In the genomic region with DNA sequence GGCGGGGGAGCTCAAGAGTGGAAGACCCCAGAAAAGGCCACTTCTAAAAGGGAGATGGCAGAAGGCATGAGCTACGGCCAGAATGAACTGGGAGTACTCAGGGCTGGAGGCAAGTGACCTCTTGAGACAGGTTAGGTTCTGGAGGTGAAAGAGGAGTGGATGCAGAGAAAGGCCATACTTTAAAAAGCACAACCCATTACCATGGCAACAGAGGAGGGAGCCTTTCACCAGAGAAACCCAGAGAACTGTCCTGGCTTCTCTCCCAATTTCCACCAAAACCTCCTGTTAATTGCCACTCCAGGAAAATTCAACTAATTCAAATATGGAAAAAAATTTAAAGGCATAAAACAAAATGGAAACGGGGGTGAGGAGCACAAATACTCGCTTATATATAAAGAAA, we compare ENCODE assay signal across 31 cellular contexts. TPM values are rescaled to one million over a fixed set of nuclear protein-coding genes. Genes with fewer than 3 reads are reported as not detected.
DNase-seq lines count a peak whose midpoint lies in the region; ATAC-seq and TF ChIP-seq lines count a peak whose summit lies in the region.
"Had no signal": no experiment of that assay in that cellular context is flagged by ENCODE, and none has a peak within 500 bp of the region (broad histone marks: within the 10 kb centered on the region; RNA-seq: fewer than 3 reads in every experiment).

No MANE protein-coding gene starts in this region.

- H3K4me1 Mint-ChIP-seq in stimulated activated naive B cell treated with anti-CD40 and anti-IgM and Interleukin-4, amounts not matched to agents 10 μg/mL and 1 μg/mL and 100 μg/mL, for 72 hours = peaks cover 0 to 2% of the 10 kb centered on the region in 2 donors
- H3K4me1 Mint-ChIP-seq in activated T-cell treated with anti-CD3 and anti-CD28 coated beads, Interleukin-2, amount 50 U/mL, for 24 hours (ENCODE audit: low read depth) = no peaks in the 10 kb centered on the region
- H3K4me1 Mint-ChIP-seq in CD4-positive, alpha-beta T cell (ENCODE audit: low read depth) = no peaks in the 10 kb centered on the region

- H3K9me3 ChIP-seq in left ventricle myocardium inferior (replicated peaks) (peaks cover 9% of the 10 kb centered on the region), SU-DHL-6 (ENCODE audit: insufficient read depth, low read length) (0 out of 2 replicates have a peak, but pooled peaks cover 3% of the 10 kb centered on the region), ovary (no peaks in the 10 kb centered on the region)
- H3K9me3 ChIP-seq in CD4-positive, alpha-beta T cell (ENCODE audit: control insufficient read depth, low read length) = peaks cover 9% of the 10 kb centered on the region
- H3K9me3 ChIP-seq: HAP-1 had no signal

- H3K27me3 ChIP-seq in left ventricle myocardium inferior (ENCODE audit: low read depth) (no peaks in the 10 kb centered on the region), H7 (ENCODE audit: control insufficient read depth, insufficient read depth, low read length) (no peaks in the 10 kb centered on the region), SU-DHL-6 (ENCODE audit: low read length) (no peaks in the 10 kb centered on the region), ovary (no peaks in the 10 kb centered on the region)
- no peaks in the 10 kb centered on the region for H3K27me3 ChIP-seq in CD4-positive, alpha-beta T cell (ENCODE audit: control insufficient read depth, insufficient read depth, low read length)
- H3K27me3 ChIP-seq: Peyer's patch, SJCRH30 had no signal

- no peak overlapping the region for H3K4me3 Mint-ChIP-seq in stimulated activated naive B cell treated with anti-CD40 and anti-IgM and Interleukin-4, amounts not matched to agents 10 μg/mL and 1 μg/mL and 100 μg/mL, for 72 hours
- no peak overlapping the region for H3K4me3 Mint-ChIP-seq in activated T-cell treated with anti-CD3 and anti-CD28 coated beads, Interleukin-2, amount 50 U/mL, for 24 hours
- H3K4me3 Mint-ChIP-seq in CD4-positive, alpha-beta T cell = no peak overlapping the region
- H3K4me3 Mint-ChIP-seq: CD8-positive, alpha-beta T cell; HFFc6; IgD-negative memory B cell had no signal

- no peak overlapping the region for H3K9ac ChIP-seq in SU-DHL-6 (ENCODE audit: low read length)
- H3K9ac ChIP-seq: GM23248 had no signal

- peak overlapping the region; percentile 47 for H3K27ac Mint-ChIP-seq in stimulated activated naive B cell treated with anti-CD40 and anti-IgM and Interleukin-4, amounts not matched to agents 10 μg/mL and 1 μg/mL and 100 μg/mL, for 72 hours
- H3K27ac Mint-ChIP-seq in activated T-cell treated with anti-CD3 and anti-CD28 coated beads, Interleukin-2, amount 50 U/mL, for 24 hours = no peak overlapping the region
- no peak overlapping the region for H3K27ac Mint-ChIP-seq in CD4-positive, alpha-beta T cell
- H3K27ac Mint-ChIP-seq: CD8-positive, alpha-beta T cell; HFFc6; IgD-negative memory B cell had no signal

- no peaks in the 10 kb centered on the region for H4K20me1 ChIP-seq in SU-DHL-6 (ENCODE audit: low read depth, low read length)

- no peak for TF ChIP-seq POLR2A in ovary (IDR thresholded peaks at IDR 0.05)

- 73 to 82% (median 75%) methylated on average over 4 of the region's 4 CpGs for WGBS in ovary, 3 donors

- peaks cover 48% of the 10 kb centered on the region for H3K79me2 ChIP-seq in SU-DHL-6 (ENCODE audit: insufficient read depth, low read length)

- H3K36me3 Mint-ChIP-seq in stimulated activated naive B cell treated with anti-CD40 and anti-IgM and Interleukin-4, amounts not matched to agents 10 μg/mL and 1 μg/mL and 100 μg/mL, for 72 hours = peaks cover 0 to 4% of the 10 kb centered on the region in 2 donors
- H3K36me3 Mint-ChIP-seq in activated T-cell treated with anti-CD3 and anti-CD28 coated beads, Interleukin-2, amount 50 U/mL, for 24 hours (ENCODE audit: low read depth) = no peaks in the 10 kb centered on the region
- H3K36me3 Mint-ChIP-seq in CD4-positive, alpha-beta T cell (ENCODE audit: low read depth) = no peaks in the 10 kb centered on the region
- H3K36me3 Mint-ChIP-seq: CD8-positive, alpha-beta T cell; IgD-negative memory B cell had no signal

- H3K4me1 ChIP-seq in left ventricle myocardium inferior (peaks cover 82% of the 10 kb centered on the region), ovary (ENCODE audit: insufficient read depth) (no peaks in the 10 kb centered on the region)
- H3K4me1 ChIP-seq: Caco-2, HAP-1, Peyer's patch, SJCRH30 had no signal

- POLR2A ChIA-PET in CD4-positive, alpha-beta T cell (lab: Charles Lee) = no interaction called here

- H3K27ac ChIP-seq in left ventricle myocardium inferior (replicated peaks) = peak overlapping the region; percentile 96
- no peak overlapping the region for H3K27ac ChIP-seq in SU-DHL-6 (ENCODE audit: low read depth, low read length)
- H3K27ac ChIP-seq in ovary = no peak overlapping the region
- H3K27ac ChIP-seq in CD4-positive, alpha-beta T cell (ENCODE audit: low read depth, low read length) = no peak overlapping the region
- H3K27ac ChIP-seq: GM23248, Peyer's patch, SJCRH30 had no signal

- TF ChIP-seq CTCF in left ventricle myocardium inferior (IDR thresholded peaks at IDR 0.05; ENCODE audit: borderline replicate concordance) (no peak), SU-DHL-6 (IDR thresholded peaks at IDR 0.05; ENCODE audit: insufficient read depth, low read length, poor library complexity, severe bottlenecking) (no peak), ovary (IDR thresholded peaks at IDR 0.05) (no peak)
- TF ChIP-seq CTCF in CD4-positive, alpha-beta T cell (IDR thresholded peaks at IDR 0.05) = no peak

- DNase-seq in left ventricle myocardium inferior (no peak), Right ventricle myocardium superior (no peak), H7 (peak; percentile 50), ovary (no peak)
- DNase-seq in stimulated activated naive B cell treated with anti-CD40 and anti-IgM and Interleukin-4, amounts not matched to agents 10 μg/mL and 1 μg/mL and 100 μg/mL, for 72 hours = no peak
- no peak for DNase-seq in activated T-cell treated with anti-CD3 and anti-CD28 coated beads, Interleukin-2, amount 50 U/mL, for 24 hours
- DNase-seq in CD4-positive, alpha-beta T cell = no peak
- DNase-seq: AML-193; C1 segment of cervical spinal cord; Caco-2; CD8-positive, alpha-beta T cell; DMS 273 treated with DMSO at 0.1 percent for 48 hours; DMS79; GM23248; HFFc6; NCI-H1092; NCI-H1417 treated with DMSO at 0.1 percent for 48 hours; NCI-H1694 treated with DMSO at 0.1 percent for 48 hours; NCI-H2081; NCI-H2171 treated with DMSO at 0.1 percent for 48 hours; NCI-H446; NCI-H524 treated with DMSO at 0.1 percent for 48 hours; NCI-H82; OCI-M1; Peyer's patch; SJCRH30; T-helper 2 cell had no signal

- ATAC-seq in Right ventricle myocardium superior (ENCODE audit: poor library complexity) = no peak
- no peak for ATAC-seq in stimulated activated naive B cell treated with anti-CD40 and anti-IgM and Interleukin-4, amounts not matched to agents 10 μg/mL and 1 μg/mL and 100 μg/mL, for 72 hours (replicated peaks)
- ATAC-seq in CD4-positive, alpha-beta T cell (ENCODE audit: poor library complexity) = no peak
- ATAC-seq: CD8-positive, alpha-beta T cell; SK-N-SH treated with all-trans-retinoic acid at 6 μM for 48 hours had no signal

- peaks cover 2 to 4% of the 10 kb centered on the region in 2 donors for H3K9me3 Mint-ChIP-seq in stimulated activated naive B cell treated with anti-CD40 and anti-IgM and Interleukin-4, amounts not matched to agents 10 μg/mL and 1 μg/mL and 100 μg/mL, for 72 hours
- H3K9me3 Mint-ChIP-seq in activated T-cell treated with anti-CD3 and anti-CD28 coated beads, Interleukin-2, amount 50 U/mL, for 24 hours = peaks cover 2% of the 10 kb centered on the region
- peaks cover 2% of the 10 kb centered on the region for H3K9me3 Mint-ChIP-seq in CD4-positive, alpha-beta T cell

- CTCF ChIA-PET in CD4-positive, alpha-beta T cell (lab: Charles Lee) = no interaction called here

- H3K9me2 ChIP-seq in SU-DHL-6 (replicated peaks; ENCODE audit: insufficient read depth, low read length) = no peaks in the 10 kb centered on the region

- intact Hi-C loops in left ventricle myocardium inferior (cut with micrococcal nuclease) = no loop called here
- intact Hi-C loops in Right ventricle myocardium superior (cut with DNase I) = no loop called here
- intact Hi-C loops in ovary (cut with DNase I) = no loop called here
- intact Hi-C loops in CD4-positive, alpha-beta T cell (cut with DNase I, micrococcal nuclease) = no loop called here

- no peak overlapping the region for H2AFZ ChIP-seq in SU-DHL-6 (ENCODE audit: low read depth, low read length, severe bottlenecking)
- H2AFZ ChIP-seq: GM23248 had no signal

- peaks cover 4 to 10% of the 10 kb centered on the region in 2 donors for H3K27me3 Mint-ChIP-seq in stimulated activated naive B cell treated with anti-CD40 and anti-IgM and Interleukin-4, amounts not matched to agents 10 μg/mL and 1 μg/mL and 100 μg/mL, for 72 hours
- H3K27me3 Mint-ChIP-seq in activated T-cell treated with anti-CD3 and anti-CD28 coated beads, Interleukin-2, amount 50 U/mL, for 24 hours = peaks cover 11% of the 10 kb centered on the region
- peaks cover 4% of the 10 kb centered on the region for H3K27me3 Mint-ChIP-seq in CD4-positive, alpha-beta T cell

- no peak for TF ChIP-seq EP300 in ovary (IDR thresholded peaks at IDR 0.05)

- H3K4me2 ChIP-seq in SU-DHL-6 (ENCODE audit: low read depth, low read length, poor library complexity, severe bottlenecking) = peak overlapping the region; percentile 17

- H3K36me3 ChIP-seq in left ventricle myocardium inferior = peaks cover 19% of the 10 kb centered on the region
- H3K36me3 ChIP-seq in H7 (replicated peaks; ENCODE audit: control insufficient read depth, insufficient read depth, low read length) = no peaks in the 10 kb centered on the region
- H3K36me3 ChIP-seq in SU-DHL-6 (ENCODE audit: low read length) = peaks cover 3% of the 10 kb centered on the region; the same call in 1 of the 2 replicates
- H3K36me3 ChIP-seq in ovary = no peaks in the 10 kb centered on the region
- H3K36me3 ChIP-seq: HAP-1, Peyer's patch, SJCRH30 had no signal

- no peak overlapping the region for H3K4me3 ChIP-seq in left ventricle myocardium inferior
- no peak overlapping the region for H3K4me3 ChIP-seq in H7 (ENCODE audit: insufficient read depth, low read depth, low read length)
- H3K4me3 ChIP-seq in SU-DHL-6 (ENCODE audit: insufficient read depth, low read length, poor library complexity, severe bottlenecking) = no peak overlapping the region
- H3K4me3 ChIP-seq in ovary = no peak overlapping the region
- H3K4me3 ChIP-seq: GM23248, HAP-1, Peyer's patch, SJCRH30 had no signal

- H3F3A ChIP-seq in SU-DHL-6 (ENCODE audit: insufficient read depth) = 0 out of 2 replicates have a peak, but pooled peaks cover 3% of the 10 kb centered on the region

RNA-seq across cellular contexts. Expression of gene A4GALT, which starts 15.8 kb away (rescaled TPM):
- 94.9 TPM for total RNA-seq in left ventricle myocardium inferior
- total RNA-seq in Right ventricle myocardium superior = 76.1 TPM
- total RNA-seq in H7 (2014; rRNA removed; shearing (Covaris generic)) = 7.6 and 9.6 TPM in 2 replicates
- total RNA-seq in ovary = 10 to 100 TPM in 4 of 7 donors, 1 to 10 TPM in 3; 3.3 to 19.6 (median 11.7) TPM
- 10 to 100 TPM in 1 of 2 donors, 1 to 10 TPM in 1; 2.0 to 12.1 TPM for polyA plus RNA-seq in ovary
- not detected for total RNA-seq in CD4-positive, alpha-beta T cell
- total RNA-seq: CD8-positive, alpha-beta T cell had no signal
- polyA plus RNA-seq: IgD-negative memory B cell had no signal

RNA-seq across cellular contexts. Expression of gene CYB5R3, which starts 55.7 kb away (rescaled TPM):
- total RNA-seq in left ventricle myocardium inferior = 298 TPM
- total RNA-seq in Right ventricle myocardium superior = 216 TPM
- total RNA-seq in H7 (2014; rRNA removed; shearing (Covaris generic)) = 75.6 and 86.8 TPM in 2 replicates
- 100 to 1,000 TPM in 5 of 7 donors, 10 to 100 TPM in 2; 56.9 to 279 (median 228) TPM for total RNA-seq in ovary
- polyA plus RNA-seq in ovary = 100 to 1,000 TPM; 224 to 231 TPM
- 10 to 100 TPM; 39.8 to 41.2 TPM for total RNA-seq in CD4-positive, alpha-beta T cell
